ENCODE assay signal across 9 cellular contexts in genomic region chr17:40251576-40251975, GRCh38. TPM values are rescaled to one million over a fixed set of nuclear protein-coding genes. Genes with fewer than 3 reads are reported as not detected.
A peak's percentile ranks its signal among the peaks of the same experiment; 100 is the strongest.
DNase-seq lines count a peak whose midpoint lies in the region; ATAC-seq, FAIRE-seq and TF ChIP-seq lines count a peak whose summit lies in the region.
"Had no signal": no experiment of that assay in that cellular context is flagged by ENCODE, and none has a peak within 500 bp of the region (broad histone marks: within the 10 kb centered on the region; RNA-seq: fewer than 3 reads in every experiment).

No MANE protein-coding gene starts in this region.

- no peak overlapping the region for H3K4me3 Mint-ChIP-seq in brain
- H3K4me3 Mint-ChIP-seq in naive thymus-derived CD4-positive, alpha-beta T cell, result no peak overlapping the region

- TF ChIP-seq RAD21 in HepG2 (CRISPR knock-in tag; IDR thresholded peaks at IDR 0.05), result no peak

- BruUV-seq in HepG2 (replicated peaks; lab: Mats Ljungman, UMichigan), result no TSS peak

- peaks cover 37% of the 10 kb centered on the region for H3K4me1 Mint-ChIP-seq in brain
- H3K4me1 Mint-ChIP-seq in naive thymus-derived CD4-positive, alpha-beta T cell, result peaks cover 0 to 41% (median 34%) of the 10 kb centered on the region in 7 donors

- no peaks in the 10 kb centered on the region for H4K20me1 ChIP-seq in HepG2 (ENCODE audit: insufficient read depth, low read length)

- H3K27ac ChIP-seq in right lobe of liver, result no peak overlapping the region
- no peak overlapping the region for H3K27ac ChIP-seq in HepG2 (ENCODE audit: extremely low read length, insufficient read depth, low read length)
- H3K27ac ChIP-seq in left lung, result peak overlapping the region in 1 of 2 donors; percentile 42
- no peak overlapping the region for H3K27ac ChIP-seq in naive thymus-derived CD4-positive, alpha-beta T cell (ENCODE audit: low read depth, low read length)
- H3K27ac ChIP-seq: C4-2B had no signal

- no peaks in the 10 kb centered on the region for H3K27me3 Mint-ChIP-seq in brain
- no peaks in the 10 kb centered on the region for H3K27me3 Mint-ChIP-seq in naive thymus-derived CD4-positive, alpha-beta T cell

- H3K4me3 ChIP-seq in right lobe of liver, result no peak overlapping the region
- no peak overlapping the region for H3K4me3 ChIP-seq in HepG2 (replicated peaks in 1 of 3; ENCODE audit: insufficient read depth in 1 of 3, low read depth in 2 of 3, low read length in 3 of 3)
- H3K4me3 ChIP-seq in left lung, result no peak overlapping the region
- H3K4me3 ChIP-seq in naive thymus-derived CD4-positive, alpha-beta T cell (ENCODE audit: low read length), result no peak overlapping the region

- H3K79me2 ChIP-seq in HepG2 (ENCODE audit: insufficient read depth, low read length), result peaks cover 54% of the 10 kb centered on the region

- TF ChIP-seq POLR2A in right lobe of liver (IDR thresholded peaks at IDR 0.05) (no peak), HepG2 (IDR thresholded peaks at IDR 0.05; ENCODE audit: insufficient read depth in 1 of 2, low read depth in 2 of 2, low read length in 2 of 2) (no peak)

- intact Hi-C loops in right lobe of liver (cut with DNase I) (no loop called here), HepG2 (cut with micrococcal nuclease; ENCODE audit: unreplicated experiment) (no loop called here), left lung (cut with DNase I) (no loop called here), posterior vena cava (cut with DNase I) (no loop called here)
- intact Hi-C loops in naive thymus-derived CD4-positive, alpha-beta T cell (cut with micrococcal nuclease), result no loop called here

- TF ChIP-seq CTCF in right lobe of liver (IDR thresholded peaks at IDR 0.05) (no peak), HepG2 (CRISPR knock-in tag; IDR thresholded peaks at IDR 0.05) (no peak), brain (conservative IDR thresholded peaks at IDR 0.05) (no peak), left lung (IDR thresholded peaks at IDR 0.05) (no peak)

- peak; percentile 47 to 94 (median 58) for ATAC-seq in right lobe of liver
- no peak for ATAC-seq in HepG2
- ATAC-seq in left lung, result peak; percentile 83
- no peak for ATAC-seq in naive thymus-derived CD4-positive, alpha-beta T cell
- ATAC-seq in GM18502 (IDR thresholded peaks at IDR 0.05; ENCODE audit: poor library complexity, unreplicated experiment), result no peak
- ATAC-seq in HG03521 (IDR thresholded peaks at IDR 0.05; ENCODE audit: unreplicated experiment), result no peak

- H3K9me3 ChIP-seq in right lobe of liver (no peaks in the 10 kb centered on the region), HepG2 (ENCODE audit: low read length) (no peaks in the 10 kb centered on the region), left lung (no peaks in the 10 kb centered on the region)
- no peaks in the 10 kb centered on the region for H3K9me3 ChIP-seq in naive thymus-derived CD4-positive, alpha-beta T cell (ENCODE audit: control insufficient read depth in 2 of 3, low read length in 3 of 3)

- POLR2A ChIA-PET in HepG2 (lab: Yijun Ruan, JAX), result no interaction called here
- POLR2A ChIA-PET in naive thymus-derived CD4-positive, alpha-beta T cell (lab: Charles Lee), result interaction anchor here (0.5 kb wide), 1 partner anchor 26 kb away, joined by 4 read pairs; no protein-coding TSS in a partner anchor

- in situ Hi-C loops in HepG2 (cut with HindIII; ENCODE audit: extremely low pct_ligation_motif_present, low pct_unique_long_range_greater_than_20kb), result no loop called here

- H3K36me3 ChIP-seq in right lobe of liver, result peaks cover 0 to 2% (median 0%) of the 10 kb centered on the region in 4 donors
- peaks cover 4 to 11% of the 10 kb centered on the region in 2 experiments; a peak in 4 of 5 replicates for H3K36me3 ChIP-seq in HepG2 (replicated peaks in 1 of 2; ENCODE audit: control insufficient read depth in 1 of 2, insufficient read depth in 2 of 2, low read length in 2 of 2)
- H3K36me3 ChIP-seq in left lung, result peaks cover 0 to 6% of the 10 kb centered on the region in 2 donors
- peaks cover 0 to 8% (median 6%) of the 10 kb centered on the region in 3 experiments for H3K36me3 ChIP-seq in naive thymus-derived CD4-positive, alpha-beta T cell (ENCODE audit: control insufficient read depth in 2 of 3, insufficient read depth in 3 of 3, low read length in 3 of 3)

- no peaks in the 10 kb centered on the region for H3K9me3 Mint-ChIP-seq in brain
- H3K9me3 Mint-ChIP-seq in naive thymus-derived CD4-positive, alpha-beta T cell, result no peaks in the 10 kb centered on the region

- DNase-seq in right lobe of liver, result no peak
- DNase-seq in HepG2 (ENCODE audit: low spot score), result no peak
- no peak for DNase-seq in left lung
- DNase-seq in naive thymus-derived CD4-positive, alpha-beta T cell, result no peak
- no peak for DNase-seq in posterior vena cava (ENCODE audit: low spot score)

- peaks cover 32% of the 10 kb centered on the region for H3K36me3 Mint-ChIP-seq in brain
- peaks cover 0 to 10% (median 6%) of the 10 kb centered on the region in 5 donors for H3K36me3 Mint-ChIP-seq in naive thymus-derived CD4-positive, alpha-beta T cell

- CTCF ChIA-PET in HepG2 (lab: Yijun Ruan, JAX; ENCODE audit: low intra/inter-chr PET ratio, low total read pairs), result no interaction called here
- CTCF ChIA-PET in naive thymus-derived CD4-positive, alpha-beta T cell (lab: Charles Lee), result interaction anchor here (0.6 to 0.7 kb wide), 2 partner anchors 157 to 205 kb away, joined by 3 read pairs; no protein-coding TSS in a partner anchor

- H3K27me3 ChIP-seq in right lobe of liver (no peaks in the 10 kb centered on the region), HepG2 (ENCODE audit: control insufficient read depth in 1 of 2, insufficient read depth in 2 of 2, low read length in 2 of 2) (no peaks in the 10 kb centered on the region), left lung (no peaks in the 10 kb centered on the region)
- no peaks in the 10 kb centered on the region for H3K27me3 ChIP-seq in naive thymus-derived CD4-positive, alpha-beta T cell (ENCODE audit: control insufficient read depth in 2 of 2, insufficient read depth in 2 of 2, low read length in 2 of 2)

- H3K9ac ChIP-seq in HepG2 (ENCODE audit: insufficient read depth, low read depth, low read length), result no peak overlapping the region

- peaks cover 0 to 6% (median 1%) of the 10 kb centered on the region in 4 donors for H3K4me1 ChIP-seq in right lobe of liver
- no peaks in the 10 kb centered on the region for H3K4me1 ChIP-seq in HepG2 (ENCODE audit: insufficient read depth, low read length)
- peaks cover 8 to 42% of the 10 kb centered on the region in 2 donors for H3K4me1 ChIP-seq in left lung
- no peaks in the 10 kb centered on the region for H3K4me1 ChIP-seq in naive thymus-derived CD4-positive, alpha-beta T cell (ENCODE audit: control insufficient read depth in 2 of 2, insufficient read depth in 2 of 2, low read length in 2 of 2)

- FAIRE-seq in HepG2 (lab: Jason Lieb, UNC), result no peak

- peak overlapping the region in 3 of 5 experiments; percentile 67 to 88 (median 78) for H3K27ac Mint-ChIP-seq in brain
- peak overlapping the region in 1 of 9 donors; percentile 34 for H3K27ac Mint-ChIP-seq in naive thymus-derived CD4-positive, alpha-beta T cell

- H2AFZ ChIP-seq in HepG2 (ENCODE audit: low read length), result no peak overlapping the region

- no peak for TF ChIP-seq EP300 in HepG2 (IDR thresholded peaks at IDR 0.05; ENCODE audit: low read depth in 2 of 2, low read length in 2 of 2)
- TF ChIP-seq EP300 in HepG2 (CRISPR knock-in tag; IDR thresholded peaks at IDR 0.05; ENCODE audit: borderline replicate concordance), result no peak

- H3K4me2 ChIP-seq in HepG2 (ENCODE audit: low read depth, low read length), result no peak overlapping the region

RNA-seq across cellular contexts. Expression of gene WIPF2, which starts 32.5 kb away (rescaled TPM):
- total RNA-seq in right lobe of liver, result 10 to 100 TPM in 2 of 6 experiments, 1 to 10 TPM in 4; 7.0 to 12.1 (median 9.0) TPM
- total RNA-seq in HepG2 (2016; rRNA removed; fragmentation: Illumina TruSeq; extraction: Trizol), result 10.8 and 11.8 TPM in 2 replicates
- 1.2 and 1.4 TPM in 2 replicates for total RNA-seq in HepG2 (2016; cell fraction: cytosol; rRNA removed; fragmentation: Illumina TruSeq; extraction: Trizol; ENCODE audit: low read depth)
- 11.1 and 11.4 TPM in 2 replicates for total RNA-seq in HepG2 (2016; cell fraction: insoluble cytoplasmic fraction; rRNA removed; fragmentation: Illumina TruSeq; extraction: Trizol)
- 7.1 and 7.4 TPM in 2 replicates for total RNA-seq in HepG2 (2016; cell fraction: membrane; rRNA removed; fragmentation: Illumina TruSeq; extraction: Trizol)
- total RNA-seq in HepG2 (2016; cell fraction: nucleus; rRNA removed; fragmentation: Illumina TruSeq; extraction: Trizol), result 8.5 and 10.1 TPM in 2 replicates
- 7.2 and 8.3 TPM in 2 replicates for polyA plus RNA-seq in HepG2 (2011; rRNA removed)
- 3.3 and 3.9 TPM in 2 replicates for polyA plus RNA-seq in HepG2 (2011; cell fraction: cytosol; rRNA removed)
- polyA plus RNA-seq in HepG2 (2011; cell fraction: nucleus; rRNA removed), result 6.3 and 6.8 TPM in 2 replicates
- polyA plus RNA-seq in HepG2 (2012), result 16.2 and 16.9 TPM in 2 replicates
- polyA plus RNA-seq in HepG2 (2016; cell fraction: cytosol; fragmentation: Illumina TruSeq; extraction: Trizol; ENCODE audit: low read depth), result 1.7 and 1.9 TPM in 2 replicates
- 14.6 and 18.9 TPM in 2 replicates for polyA plus RNA-seq in HepG2 (2016; cell fraction: insoluble cytoplasmic fraction; fragmentation: Illumina TruSeq; extraction: Trizol; ENCODE audit: low read depth)
- polyA plus RNA-seq in HepG2 (2016; cell fraction: membrane; fragmentation: Illumina TruSeq; extraction: Trizol; ENCODE audit: low read depth), result 4.5 and 5.5 TPM in 2 replicates
- polyA plus RNA-seq in HepG2 (2016; cell fraction: nucleus; fragmentation: Illumina TruSeq; extraction: Trizol; ENCODE audit: insufficient read depth, low read depth), result 17.7 and 23.9 TPM in 2 replicates
- polyA minus RNA-seq in HepG2 (2011; rRNA and poly(A)+ RNA removed; ENCODE audit: low replicate concordance), result 10.7 and 12.1 TPM in 2 replicates
- polyA minus RNA-seq in HepG2 (2011; cell fraction: cytosol; rRNA and poly(A)+ RNA removed), result 8.1 and 9.5 TPM in 2 replicates
- 7.2 and 8.5 TPM in 2 replicates for polyA minus RNA-seq in HepG2 (2011; cell fraction: nucleus; rRNA and poly(A)+ RNA removed)
- polyA plus RNA-seq in brain (ENCODE audit: insufficient read depth, low read depth, low replicate concordance), result 26.4 TPM
- total RNA-seq in left lung, result 10 to 100 TPM; 35.5 to 35.8 TPM
- total RNA-seq in naive thymus-derived CD4-positive, alpha-beta T cell, result 10 to 100 TPM; 24.8 to 31.8 (median 28.6) TPM
- polyA plus RNA-seq in naive thymus-derived CD4-positive, alpha-beta T cell, result 1 to 10 TPM; 5.0 to 8.7 TPM
- 10 to 100 TPM; 24.8 to 28.9 TPM for total RNA-seq in posterior vena cava

RNA-seq across cellular contexts. Expression of gene CDC6, which starts 36.1 kb away (rescaled TPM):
- total RNA-seq in right lobe of liver, result 1 to 10 TPM in 5 of 6 experiments, under 1 TPM in 1; 0.42 to 9.1 (median 3.1) TPM
- 114 and 154 TPM in 2 replicates for total RNA-seq in HepG2 (2016; rRNA removed; fragmentation: Illumina TruSeq; extraction: Trizol)
- total RNA-seq in HepG2 (2016; cell fraction: cytosol; rRNA removed; fragmentation: Illumina TruSeq; extraction: Trizol; ENCODE audit: low read depth), result 24.3 and 27.3 TPM in 2 replicates
- total RNA-seq in HepG2 (2016; cell fraction: insoluble cytoplasmic fraction; rRNA removed; fragmentation: Illumina TruSeq; extraction: Trizol), result 117 and 162 TPM in 2 replicates
- 42.3 and 51.8 TPM in 2 replicates for total RNA-seq in HepG2 (2016; cell fraction: membrane; rRNA removed; fragmentation: Illumina TruSeq; extraction: Trizol)
- 89.2 and 89.6 TPM in 2 replicates for total RNA-seq in HepG2 (2016; cell fraction: nucleus; rRNA removed; fragmentation: Illumina TruSeq; extraction: Trizol)
- 10.7 and 17.4 TPM in 2 replicates for polyA plus RNA-seq in HepG2 (2011; rRNA removed)
- 6.9 and 8.8 TPM in 2 replicates for polyA plus RNA-seq in HepG2 (2011; cell fraction: cytosol; rRNA removed)
- polyA plus RNA-seq in HepG2 (2011; cell fraction: nucleus; rRNA removed), result 9.6 and 11.4 TPM in 2 replicates
- 8.4 and 23.9 TPM in 2 replicates for polyA plus RNA-seq in HepG2 (2012)
- 12.0 and 14.2 TPM in 2 replicates for polyA plus RNA-seq in HepG2 (2016; cell fraction: cytosol; fragmentation: Illumina TruSeq; extraction: Trizol; ENCODE audit: low read depth)
- polyA plus RNA-seq in HepG2 (2016; cell fraction: insoluble cytoplasmic fraction; fragmentation: Illumina TruSeq; extraction: Trizol; ENCODE audit: low read depth), result 133 and 135 TPM in 2 replicates
- polyA plus RNA-seq in HepG2 (2016; cell fraction: membrane; fragmentation: Illumina TruSeq; extraction: Trizol; ENCODE audit: low read depth), result 15.3 and 18.9 TPM in 2 replicates
- 98.6 and 99.5 TPM in 2 replicates for polyA plus RNA-seq in HepG2 (2016; cell fraction: nucleus; fragmentation: Illumina TruSeq; extraction: Trizol; ENCODE audit: insufficient read depth, low read depth)
- polyA minus RNA-seq in HepG2 (2011; rRNA and poly(A)+ RNA removed; ENCODE audit: low replicate concordance), result 8.7 and 50.8 TPM in 2 replicates
- polyA minus RNA-seq in HepG2 (2011; cell fraction: cytosol; rRNA and poly(A)+ RNA removed), result 9.4 and 10.7 TPM in 2 replicates
- polyA minus RNA-seq in HepG2 (2011; cell fraction: nucleus; rRNA and poly(A)+ RNA removed), result 31.5 and 47.0 TPM in 2 replicates
- polyA plus RNA-seq in brain (ENCODE audit: insufficient read depth, low read depth, low replicate concordance), result 23.2 TPM
- total RNA-seq in left lung, result 10 to 100 TPM; 12.8 to 24.1 TPM
- 10 to 100 TPM in 1 of 5 experiments, 1 to 10 TPM in 1, under 1 TPM in 3; 0.51 to 73.6 (median 0.85) TPM for total RNA-seq in naive thymus-derived CD4-positive, alpha-beta T cell
- polyA plus RNA-seq in naive thymus-derived CD4-positive, alpha-beta T cell, result under 1 TPM; 0.09 to 0.24 TPM
- total RNA-seq in posterior vena cava, result 1 to 10 TPM; 1.4 to 2.5 TPM

RNA-seq across cellular contexts. Expression of gene RARA, which starts 57.4 kb away (rescaled TPM):
- total RNA-seq in right lobe of liver (10 to 100 TPM; 17.7 to 41.9 (median 22.9) TPM), HepG2 (2016; rRNA removed; fragmentation: Illumina TruSeq; extraction: Trizol) (8.6 and 8.9 TPM in 2 replicates), left lung (10 to 100 TPM; 54.7 to 62.6 TPM), posterior vena cava (10 to 100 TPM; 47.5 to 54.5 TPM)
- total RNA-seq in HepG2 (2016; cell fraction: cytosol; rRNA removed; fragmentation: Illumina TruSeq; extraction: Trizol; ENCODE audit: low read depth), result 3.2 and 3.7 TPM in 2 replicates
- 6.7 and 9.5 TPM in 2 replicates for total RNA-seq in HepG2 (2016; cell fraction: insoluble cytoplasmic fraction; rRNA removed; fragmentation: Illumina TruSeq; extraction: Trizol)
- total RNA-seq in HepG2 (2016; cell fraction: membrane; rRNA removed; fragmentation: Illumina TruSeq; extraction: Trizol), result 8.2 and 11.1 TPM in 2 replicates
- 6.0 and 7.0 TPM in 2 replicates for total RNA-seq in HepG2 (2016; cell fraction: nucleus; rRNA removed; fragmentation: Illumina TruSeq; extraction: Trizol)
- polyA plus RNA-seq in HepG2 (2011; rRNA removed) (6.0 and 6.4 TPM in 2 replicates), brain (ENCODE audit: insufficient read depth, low read depth, low replicate concordance) (26.2 TPM)
- polyA plus RNA-seq in HepG2 (2011; cell fraction: cytosol; rRNA removed), result 2.2 and 3.8 TPM in 2 replicates
- 13.2 and 13.3 TPM in 2 replicates for polyA plus RNA-seq in HepG2 (2011; cell fraction: nucleus; rRNA removed)
- 15.4 and 16.1 TPM in 2 replicates for polyA plus RNA-seq in HepG2 (2012)
- 3.8 and 5.4 TPM in 2 replicates for polyA plus RNA-seq in HepG2 (2016; cell fraction: cytosol; fragmentation: Illumina TruSeq; extraction: Trizol; ENCODE audit: low read depth)
- 12.7 and 17.8 TPM in 2 replicates for polyA plus RNA-seq in HepG2 (2016; cell fraction: insoluble cytoplasmic fraction; fragmentation: Illumina TruSeq; extraction: Trizol; ENCODE audit: low read depth)
- 9.6 and 13.8 TPM in 2 replicates for polyA plus RNA-seq in HepG2 (2016; cell fraction: membrane; fragmentation: Illumina TruSeq; extraction: Trizol; ENCODE audit: low read depth)
- polyA plus RNA-seq in HepG2 (2016; cell fraction: nucleus; fragmentation: Illumina TruSeq; extraction: Trizol; ENCODE audit: insufficient read depth, low read depth), result 19.0 and 19.4 TPM in 2 replicates
- polyA minus RNA-seq in HepG2 (2011; rRNA and poly(A)+ RNA removed; ENCODE audit: low replicate concordance), result 6.4 and 11.7 TPM in 2 replicates
- 6.7 and 8.2 TPM in 2 replicates for polyA minus RNA-seq in HepG2 (2011; cell fraction: cytosol; rRNA and poly(A)+ RNA removed)
- 5.2 and 6.7 TPM in 2 replicates for polyA minus RNA-seq in HepG2 (2011; cell fraction: nucleus; rRNA and poly(A)+ RNA removed)
- 100 to 1,000 TPM in 1 of 5 experiments, 10 to 100 TPM in 4; 40.0 to 115 (median 43.8) TPM for total RNA-seq in naive thymus-derived CD4-positive, alpha-beta T cell
- 10 to 100 TPM in 1 of 2 donors, 1 to 10 TPM in 1; 6.7 to 16.5 TPM for polyA plus RNA-seq in naive thymus-derived CD4-positive, alpha-beta T cell

Comparison
In these comparisons a context has a peak if more than half of its experiments do, and no peak if none do; other contexts are left out.
1. ATAC-seq: peak in right lobe of liver (4 of 4) and left lung (single experiment); none in HepG2 (single experiment), naive thymus-derived CD4-positive, alpha-beta T cell (single experiment), GM18502 (single experiment) and HG03521 (single experiment).